8 cellular contexts compared by ENCODE assay signal in the genomic region with DNA sequence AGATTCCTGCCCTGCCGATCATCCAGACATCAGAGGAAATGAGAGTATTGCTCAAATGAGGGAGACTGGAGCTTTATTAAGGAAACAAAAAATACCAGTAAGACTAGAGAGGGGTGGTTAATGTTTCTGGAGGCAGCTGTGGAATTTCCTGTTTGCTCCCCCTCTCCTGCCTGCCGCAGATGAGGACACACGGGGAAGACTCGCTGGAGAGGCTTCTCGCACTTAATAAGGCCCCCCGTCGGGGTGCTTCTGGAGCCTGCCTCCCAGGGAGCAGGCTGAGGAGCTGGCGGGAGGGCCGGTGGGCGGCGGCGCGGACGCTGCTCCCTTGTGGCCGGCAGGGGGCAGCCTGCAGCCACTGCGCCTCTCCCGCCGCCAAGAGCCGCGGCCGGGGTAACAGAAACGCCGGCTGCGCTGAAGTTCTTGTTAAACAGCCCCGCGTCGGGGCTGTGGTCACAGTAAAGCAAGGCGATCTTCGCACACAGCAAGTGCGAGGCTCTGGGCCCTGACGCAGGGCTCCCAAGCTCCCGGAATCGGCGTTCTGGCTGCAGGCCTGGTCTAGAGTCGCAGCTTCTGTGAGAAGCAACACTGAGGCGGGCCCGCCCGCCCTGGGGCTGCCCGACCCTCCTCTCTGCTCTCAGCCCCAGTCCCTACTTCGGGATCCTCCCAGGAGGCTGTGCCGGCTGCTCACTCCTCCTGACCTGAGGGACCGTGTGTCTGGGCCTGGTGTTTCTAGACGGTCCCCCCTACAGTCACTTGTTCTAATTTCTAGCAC. TPM values are rescaled to one million over a fixed set of nuclear protein-coding genes. Genes with fewer than 3 reads are reported as not detected.
A peak's percentile ranks its signal among the peaks of the same experiment; 100 is the strongest.
DNase-seq lines count a peak whose midpoint lies in the region; ATAC-seq and TF ChIP-seq lines count a peak whose summit lies in the region.

No MANE protein-coding gene starts in this region.

- H3K36me3 Mint-ChIP-seq in Caco-2 (ENCODE audit: insufficient read depth, unreplicated experiment): peaks cover 16% of the 10 kb centered on the region

- intact Hi-C loops in Caco-2 (cut with micrococcal nuclease; ENCODE audit: unreplicated experiment): no loop called here

- H3K9me3 Mint-ChIP-seq in Caco-2 (ENCODE audit: unreplicated experiment): no peaks in the 10 kb centered on the region

- no peaks in the 10 kb centered on the region for H3K27me3 Mint-ChIP-seq in Caco-2 (ENCODE audit: insufficient read depth, unreplicated experiment)

- no peaks in the 10 kb centered on the region for H3K4me1 Mint-ChIP-seq in Caco-2 (ENCODE audit: low read depth, unreplicated experiment)

- TF ChIP-seq CTCF in Caco-2 (IDR thresholded peaks at IDR 0.05; ENCODE audit: insufficient read depth in 1 of 2, low read depth in 1 of 2, low read length in 1 of 2, severe bottlenecking in 1 of 2, unreplicated experiment in 1 of 2) (peak; percentile 10 to 55), HL-60 (IDR thresholded peaks at IDR 0.05; ENCODE audit: insufficient read depth, low read length) (peak; percentile 45), Peyer's patch (IDR thresholded peaks at IDR 0.05) (peak; percentile 84 to 96 (median 94)), foreskin keratinocyte (conservative IDR thresholded peaks at IDR 0.05) (peak; percentile 97), neutrophil (IDR thresholded peaks at IDR 0.05) (peak; percentile 66)

- H3K36me3 ChIP-seq in Caco-2 (ENCODE audit: control insufficient read depth, insufficient read depth, low read length) (peaks cover 3% of the 10 kb centered on the region; the same call in 1 of the 2 replicates), Peyer's patch (peaks cover 0 to 45% (median 0%) of the 10 kb centered on the region in 3 donors), neutrophil (peaks cover 48% of the 10 kb centered on the region)

- CTCF ChIA-PET in Caco-2 (lab: Charles Lee): interaction anchor here (1.0 to 1.4 kb wide), 4 partner anchors 9 to 256 kb away, joined by 3 read pairs; no protein-coding TSS in a partner anchor

- DNase-seq in Caco-2: peak in 1 of 2 experiments; percentile 26
- DNase-seq in HL-60 (ENCODE audit: low read depth in 1 of 2, low spot score in 1 of 2): peak in 1 of 2 experiments; percentile 60
- peak; percentile 54 to 80 (median 79) for DNase-seq in Peyer's patch
- peak; percentile 86 for DNase-seq in activated effector memory CD4-positive, alpha-beta T cell treated with anti-CD3 and anti-CD28 coated beads, Interleukin-2, amount 50 U/mL, for 16 hours
- DNase-seq in foreskin keratinocyte: peak in 1 of 2 donors; percentile 66
- peak; percentile 72 for DNase-seq in stromal cell of bone marrow (ENCODE audit: low read depth)

- no peak for TF ChIP-seq POLR2A in Peyer's patch (IDR thresholded peaks at IDR 0.05)

- no peak overlapping the region for H3K4me3 ChIP-seq in Caco-2 (ENCODE audit: low read depth, low read length)
- H3K4me3 ChIP-seq in HL-60 (replicated peaks; ENCODE audit: insufficient read depth, low read length): no peak overlapping the region
- H3K4me3 ChIP-seq in Peyer's patch: no peak overlapping the region
- no peak overlapping the region for H3K4me3 ChIP-seq in neutrophil (ENCODE audit: low read depth in 1 of 2, low read length in 1 of 2)

- H3K27ac ChIP-seq in HL-60 (replicated peaks): no peak overlapping the region
- peak overlapping the region; percentile 20 to 66 (median 53) for H3K27ac ChIP-seq in Peyer's patch
- H3K27ac ChIP-seq in foreskin keratinocyte: no peak overlapping the region
- no peak overlapping the region for H3K27ac ChIP-seq in neutrophil

- no peaks in the 10 kb centered on the region for H3K4me1 ChIP-seq in Caco-2
- peaks cover 0 to 31% (median 0%) of the 10 kb centered on the region in 4 donors for H3K4me1 ChIP-seq in Peyer's patch
- H3K4me1 ChIP-seq in foreskin keratinocyte: peaks cover 5% of the 10 kb centered on the region
- no peaks in the 10 kb centered on the region for H3K4me1 ChIP-seq in neutrophil (ENCODE audit: control insufficient read depth in 1 of 2, insufficient read depth in 1 of 2, low read depth in 1 of 2, low read length in 1 of 2)

- H3K9me3 ChIP-seq in Caco-2 (no peaks in the 10 kb centered on the region), Peyer's patch (no peaks in the 10 kb centered on the region), neutrophil (no peaks in the 10 kb centered on the region)

- no peak overlapping the region for H3K27ac Mint-ChIP-seq in Caco-2 (ENCODE audit: unreplicated experiment)

- POLR2A ChIA-PET in Caco-2 (lab: Charles Lee): no interaction called here

- H3K4me3 Mint-ChIP-seq in Caco-2 (ENCODE audit: unreplicated experiment): no peak overlapping the region

- peak; percentile 58 for ATAC-seq in foreskin keratinocyte
- no peak for ATAC-seq in GM19455 (IDR thresholded peaks at IDR 0.05; ENCODE audit: unreplicated experiment)

- BruUV-seq in Caco-2 (replicated peaks; lab: Mats Ljungman, UMichigan): TSS peak; percentile 33

- H3K27me3 ChIP-seq in Caco-2 (replicated peaks; ENCODE audit: control insufficient read depth, insufficient read depth, low read length) (no peaks in the 10 kb centered on the region), HL-60 (ENCODE audit: insufficient read depth, poor library complexity, severe bottlenecking) (peaks cover 5% of the 10 kb centered on the region), Peyer's patch (no peaks in the 10 kb centered on the region), foreskin keratinocyte (no peaks in the 10 kb centered on the region), neutrophil (peaks cover 30% of the 10 kb centered on the region)

RNA-seq across cellular contexts. Expression of gene LEMD2, which starts 17.4 kb away (rescaled TPM):
- total RNA-seq in Caco-2 (2022): 52.9 and 53.2 TPM in 2 replicates
- total RNA-seq in Peyer's patch: 10 to 100 TPM; 53.8 to 85.3 (median 75.8) TPM
- total RNA-seq in foreskin keratinocyte: 54.2 and 56.5 TPM in 2 replicates
- 51.7 and 53.6 TPM in 2 replicates for polyA plus RNA-seq in foreskin keratinocyte

RNA-seq across cellular contexts. Expression of gene IP6K3, which starts 24.8 kb away (rescaled TPM):
- total RNA-seq in Caco-2 (2022) (0.44 and 0.45 TPM in 2 replicates), Peyer's patch (1 to 10 TPM in 3 of 4 donors, under 1 TPM in 1; 0.88 to 5.8 (median 1.6) TPM), foreskin keratinocyte (not detected in 2 replicates)
- polyA plus RNA-seq in foreskin keratinocyte: not detected in 2 replicates

RNA-seq across cellular contexts. Expression of gene MLN, which starts 32.3 kb away (rescaled TPM):
- total RNA-seq in Caco-2 (2022) (not detected in 2 replicates), Peyer's patch (not detected), foreskin keratinocyte (not detected in 2 replicates)
- not detected in 2 replicates for polyA plus RNA-seq in foreskin keratinocyte

Comparison
In these comparisons a context has a peak if more than half of its experiments do, and no peak if none do; other contexts are left out.
1. CTCF ChIP-seq: peak in every context shown above with its lines; median percentile 97 in foreskin keratinocyte; 94 in Peyer's patch; 66 in neutrophil; 45 in HL-60; 32 in Caco-2.
2. H3K27ac ChIP-seq: peak in Peyer's patch (4 of 4); none in HL-60 (single experiment), foreskin keratinocyte (single experiment) and neutrophil (single experiment).